ENCODE assay signal across 16 cellular contexts in genomic region chr2:175233135-175233719, GRCh38.
DNase-seq lines count a peak whose midpoint lies in the region; ATAC-seq, FAIRE-seq and TF ChIP-seq lines count a peak whose summit lies in the region.
"Had no signal": no experiment of that assay in that cellular context is flagged by ENCODE, and none has a peak within 500 bp of the region (broad histone marks: within the 10 kb centered on the region; RNA-seq: fewer than 3 reads in every experiment).

No MANE protein-coding gene starts in this region.

- peak overlapping the region in 8 of 11 experiments; percentile 20 to 82 (median 64); a peak in 13 of 22 replicates for H3K4me2 ChIP-seq in BLaER1 treated with 17β-estradiol and CSF1 and Interleukin-3, amounts not matched to agents 10 nM and 100 nM

- H3K4me1 ChIP-seq in BLaER1 treated with 17β-estradiol and CSF1 and Interleukin-3, amounts not matched to agents 10 nM and 100 nM, result peaks cover 11 to 26% (median 20%) of the 10 kb centered on the region in 10 experiments
- H3K4me1 ChIP-seq: parathyroid adenoma had no signal

- DNase-seq in HTR-8/SVneo (ENCODE audit: insufficient read length, low spot score) (peak; percentile 5), glomerular visceral epithelial cell (ENCODE audit: extremely low spot score) (peak; percentile 67), NCI-H1694 (lab: John Stamatoyannopoulos, UW) (no peak), CD1c-positive myeloid dendritic cell (ENCODE audit: extremely low spot score) (no peak)
- DNase-seq: activated CD4-positive, alpha-beta memory T cell treated with anti-CD3 and anti-CD28 coated beads, Interleukin-2, amount 10 ng/mL, durations not matched to agents 7 days and 5 days; activated naive CD4-positive, alpha-beta T cell treated with anti-CD3 and anti-CD28 coated beads, Interleukin-2, amount 10 ng/mL, durations not matched to agents 7 days and 5 days; cortex of kidney; NCI-H1417; stimulated activated CD4-positive, alpha-beta T cell treated with anti-CD3 and anti-CD28 coated beads, Interleukin-2, amount 100 ng/mL, for 24 hours; stimulated activated naive B cell treated with anti-CD40 and anti-IgM and Interleukin-4, amounts not matched to agents 10 μg/mL and 1 μg/mL and 100 μg/mL, for 72 hours had no signal

- no peak overlapping the region for H3K4me3 ChIP-seq in BLaER1 treated with 17β-estradiol and CSF1 and Interleukin-3, amounts not matched to agents 10 nM and 100 nM
- H3K4me3 ChIP-seq: lung had no signal

- 0 out of 22 replicates have a peak, but pooled peaks cover 0 to under 1% (median 0%) of the 10 kb centered on the region in 11 experiments for H3K36me3 ChIP-seq in BLaER1 treated with 17β-estradiol and CSF1 and Interleukin-3, amounts not matched to agents 10 nM and 100 nM

- H4K20me1 ChIP-seq in BLaER1 treated with 17β-estradiol and CSF1 and Interleukin-3, amounts not matched to agents 10 nM and 100 nM, result no peaks in the 10 kb centered on the region

- peak overlapping the region in 1 of 11 experiments; percentile 54; a peak in 1 of 22 replicates for H3K27ac ChIP-seq in BLaER1 treated with 17β-estradiol and CSF1 and Interleukin-3, amounts not matched to agents 10 nM and 100 nM
- peak overlapping the region; percentile 84 for H3K27ac ChIP-seq in VCaP
- H3K27ac ChIP-seq: parathyroid adenoma had no signal

- H3K27me3 ChIP-seq in BLaER1 treated with 17β-estradiol and CSF1 and Interleukin-3, amounts not matched to agents 10 nM and 100 nM, result no peaks in the 10 kb centered on the region

- H3K9ac ChIP-seq in BLaER1 treated with 17β-estradiol and CSF1 and Interleukin-3, amounts not matched to agents 10 nM and 100 nM, result no peak overlapping the region
- H3K9ac ChIP-seq: parathyroid adenoma had no signal

- no peak for TF ChIP-seq CTCF in VCaP (conservative IDR thresholded peaks at IDR 0.05)

- peaks cover 10 to 21% (median 14%) of the 10 kb centered on the region in 11 experiments; a peak in 21 of 22 replicates for H3K9me3 ChIP-seq in BLaER1 treated with 17β-estradiol and CSF1 and Interleukin-3, amounts not matched to agents 10 nM and 100 nM (replicated peaks in 1 of 11)

- no peak for FAIRE-seq in HTR-8/SVneo (lab: Jason Lieb, UNC)

- ATAC-seq in HG03135 (IDR thresholded peaks at IDR 0.05; ENCODE audit: unreplicated experiment) (no peak), GM19324 (IDR thresholded peaks at IDR 0.05; ENCODE audit: low FRiP score, unreplicated experiment) (no peak)

Comparison
In these comparisons a context has a peak if more than half of its experiments do, and no peak if none do; other contexts are left out.
1. DNase-seq: peak in HTR-8/SVneo (single experiment) and glomerular visceral epithelial cell (single experiment); none in NCI-H1694 (single experiment) and CD1c-positive myeloid dendritic cell (single experiment).